Comparison of ENCODE assay signal across 9 cellular contexts in genomic region chr2:5981241-5982055, GRCh38.
A peak's percentile ranks its signal among the peaks of the same experiment; 100 is the strongest.
DNase-seq lines count a peak whose midpoint lies in the region; ATAC-seq, FAIRE-seq and TF ChIP-seq lines count a peak whose summit lies in the region.
"Had no signal": no experiment of that assay in that cellular context is flagged by ENCODE, and none has a peak within 500 bp of the region (broad histone marks: within the 10 kb centered on the region; RNA-seq: fewer than 3 reads in every experiment).

No MANE protein-coding gene starts in this region.

- H3K9ac ChIP-seq in MM.1S (ENCODE audit: low read length) = no peak overlapping the region

- no peaks in the 10 kb centered on the region for H4K20me1 ChIP-seq in MM.1S (ENCODE audit: insufficient read depth, low read length)

- POLR2A ChIA-PET in A549 (lab: Yijun Ruan, JAX) = no interaction called here

- no peaks in the 10 kb centered on the region for H3F3A ChIP-seq in MM.1S (ENCODE audit: insufficient read depth, low read length)

- H3K4me1 ChIP-seq in A549 (no peaks in the 10 kb centered on the region), MM.1S (ENCODE audit: low read length) (no peaks in the 10 kb centered on the region)

- FAIRE-seq in A549 (lab: Jason Lieb, UNC) = no peak

- H3K4me3 ChIP-seq in A549 = no peak overlapping the region
- peak overlapping the region; percentile 39 for H3K4me3 ChIP-seq in astrocyte of the cerebellum (ENCODE audit: low read depth, low read length)
- no peak overlapping the region for H3K4me3 ChIP-seq in MM.1S (ENCODE audit: low read length)

- no peaks in the 10 kb centered on the region for H3K27me3 ChIP-seq in MM.1S (replicated peaks; ENCODE audit: insufficient read depth, low read length)

- peak overlapping the region; percentile 17; the same call in 1 of the 3 replicates for H3K4me2 ChIP-seq in A549
- no peak overlapping the region for H3K4me2 ChIP-seq in MM.1S (ENCODE audit: low read depth, low read length)

- TF ChIP-seq POLR2A in A549 (IDR thresholded peaks at IDR 0.05; ENCODE audit: low read length) = no peak

- no peaks in the 10 kb centered on the region for H3K36me3 ChIP-seq in MM.1S (replicated peaks; ENCODE audit: insufficient read depth, low read length)

- no peak for DNase-seq in A549 (ENCODE audit: low read depth in 1 of 2, low spot score in 1 of 2)
- DNase-seq in NCI-H1105 (lab: John Stamatoyannopoulos, UW) = peak; percentile 57
- no peak for DNase-seq in astrocyte of the cerebellum (ENCODE audit: low read depth)
- peak; percentile 65 for DNase-seq in medulla oblongata (ENCODE audit: extremely low spot score)
- DNase-seq in GM03348 (ENCODE audit: low spot score) = no peak
- no peak for DNase-seq in MM.1S
- DNase-seq in GM13976 (ENCODE audit: low spot score) = no peak
- DNase-seq: activated CD8-positive, alpha-beta memory T cell treated with anti-CD3 and anti-CD28 coated beads for 24 hours had no signal

- no peak overlapping the region for H3K27ac ChIP-seq in A549
- no peak overlapping the region for H3K27ac ChIP-seq in MM.1S (ENCODE audit: low read length)

- TF ChIP-seq EP300 in A549 (IDR thresholded peaks at IDR 0.05) = no peak

- H3K79me2 ChIP-seq in MM.1S (ENCODE audit: low read length) = no peaks in the 10 kb centered on the region

- no peaks in the 10 kb centered on the region for H3K9me2 ChIP-seq in MM.1S (replicated peaks; ENCODE audit: insufficient read depth, low read length)

- TF ChIP-seq CTCF in A549 (IDR thresholded peaks at IDR 0.05) = no peak
- TF ChIP-seq CTCF in astrocyte of the cerebellum (IDR thresholded peaks at IDR 0.05; ENCODE audit: low read depth, low read length, missing control alignments) = peak; percentile 16
- TF ChIP-seq CTCF in MM.1S (IDR thresholded peaks at IDR 0.05; ENCODE audit: low read length) = no peak
- TF ChIP-seq CTCF in GM13976 (IDR thresholded peaks at IDR 0.05; ENCODE audit: borderline replicate concordance, control extremely low read depth, extremely low read depth, insufficient read depth, missing control alignments) = no peak

- peak; percentile 35 to 50; a peak in 3 of 6 replicates for ATAC-seq in A549
- no peak for ATAC-seq in HG03175 (IDR thresholded peaks at IDR 0.05; ENCODE audit: unreplicated experiment)

- no peak overlapping the region for H2AFZ ChIP-seq in MM.1S (ENCODE audit: low read length)

- in situ Hi-C loops in astrocyte of the cerebellum (cut with HindIII; ENCODE audit: low sequenced_read_pairs) = no loop called here
- in situ Hi-C loops in GM13976 (cut with MboI; ENCODE audit: low sequenced_read_pairs, unreplicated experiment) = no loop called here

- no peak for TF ChIP-seq RAD21 in A549 (conservative IDR thresholded peaks at IDR 0.05 in 1 of 2, IDR thresholded peaks at IDR 0.05 in 1 of 2)

- H3K9me3 ChIP-seq in A549 (no peaks in the 10 kb centered on the region; the same call in 2 of the 3 replicates), MM.1S (replicated peaks; ENCODE audit: insufficient read depth, low read length) (no peaks in the 10 kb centered on the region)

- CTCF ChIA-PET in A549 (lab: Yijun Ruan, JAX) = no interaction called here

- 17% methylated on average over 30 of the region's 31 CpGs for WGBS in A549 (ENCODE audit: missing lambda C conversion rate)

TF ChIP-seq in A549, 52 proteins besides CTCF, POLR2A, EP300 and RAD21:
- TF ChIP-seq MAFK (IDR thresholded peaks at IDR 0.05; ENCODE audit: partially characterized antibody) = no peak
TF ChIP-seq in A549: peak in this region for 0.

Comparison
In these comparisons a context has a peak if more than half of its experiments do, and no peak if none do; other contexts are left out.
1. DNase-seq: peak in NCI-H1105 (single experiment) and medulla oblongata (single experiment); none in A549 (0 of 2), astrocyte of the cerebellum (single experiment), GM03348 (single experiment), MM.1S (single experiment) and GM13976 (single experiment).